In genomic region chr7:17274551-17275245, GRCh38 we compare ENCODE assay signal across 9 cellular contexts.
A peak's percentile ranks its signal among the peaks of the same experiment; 100 is the strongest.
DNase-seq lines count a peak whose midpoint lies in the region; ATAC-seq, FAIRE-seq and TF ChIP-seq lines count a peak whose summit lies in the region.
"Had no signal": no experiment of that assay in that cellular context is flagged by ENCODE, and none has a peak within 500 bp of the region (broad histone marks: within the 10 kb centered on the region; RNA-seq: fewer than 3 reads in every experiment).

No MANE protein-coding gene starts in this region.

- ATAC-seq in HG03457 (IDR thresholded peaks at IDR 0.05; ENCODE audit: unreplicated experiment): no peak

- no peak for TF ChIP-seq CTCF in fibroblast of pulmonary artery (IDR thresholded peaks at IDR 0.05; ENCODE audit: low read length, missing control alignments)

- no peak for FAIRE-seq in urothelium cell line (lab: Jason Lieb, UNC)

- peak; percentile 13 for DNase-seq in stimulated activated CD4-positive, alpha-beta T cell treated with anti-CD3 and anti-CD28 coated beads, Interleukin-1b, Interleukin-23, amount 100 ng/mL, for 48 hours
- DNase-seq in stimulated activated CD4-positive, alpha-beta T cell treated with anti-CD3 and anti-CD28 coated beads, Interleukin-2, amount 100 ng/mL, for 48 hours: no peak
- DNase-seq in SW480 (ENCODE audit: low spot score): peak; percentile 69
- peak; percentile 78 for DNase-seq in fibroblast of pulmonary artery (ENCODE audit: low read depth)
- peak; percentile 73 for DNase-seq in urothelium cell line (ENCODE audit: low spot score)
- DNase-seq in activated gamma-delta T cell treated with Interleukin-2 at 50 U/mL for 16 hours: no peak
- DNase-seq in activated CD8-positive, alpha-beta memory T cell treated with anti-CD3 and anti-CD28 coated beads, Interleukin-2, amount 50 U/mL, for 4 hours: no peak
- DNase-seq: MM.1S had no signal

- H3K4me3 ChIP-seq in fibroblast of pulmonary artery (replicated peaks; ENCODE audit: low read depth, low read length): no peak overlapping the region

Comparison
In these comparisons a context has a peak if more than half of its experiments do, and no peak if none do; other contexts are left out.
1. DNase-seq: peak in stimulated activated CD4-positive, alpha-beta T cell treated with anti-CD3 and anti-CD28 coated beads, Interleukin-1b, Interleukin-23, amount 100 ng/mL, for 48 hours (single experiment), SW480 (single experiment), fibroblast of pulmonary artery (single experiment) and urothelium cell line (single experiment); none in stimulated activated CD4-positive, alpha-beta T cell treated with anti-CD3 and anti-CD28 coated beads, Interleukin-2, amount 100 ng/mL, for 48 hours (0 of 2), activated gamma-delta T cell treated with Interleukin-2 at 50 U/mL for 16 hours (single experiment) and activated CD8-positive, alpha-beta memory T cell treated with anti-CD3 and anti-CD28 coated beads, Interleukin-2, amount 50 U/mL, for 4 hours (single experiment).